Comparison of ENCODE assay signal across 27 cellular contexts in the genomic region with DNA sequence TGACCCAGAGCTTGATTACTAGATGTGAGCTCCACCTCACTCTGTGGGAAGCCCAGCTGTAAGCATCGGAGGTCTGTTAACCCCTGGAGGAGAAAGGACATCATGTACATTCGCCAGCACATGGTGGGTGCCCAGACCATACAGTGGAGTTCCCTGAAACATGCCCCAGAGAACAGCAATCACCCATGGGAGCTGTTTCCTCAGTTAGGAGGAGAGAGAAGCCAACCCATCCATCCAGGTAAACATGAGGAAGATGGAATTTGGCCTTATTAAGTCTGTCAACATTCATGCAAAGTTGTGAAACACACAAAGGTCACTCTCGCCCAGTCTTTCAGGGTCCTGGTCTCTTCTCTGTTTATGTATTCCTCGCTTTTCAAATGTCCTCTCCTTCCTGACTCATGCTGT.
"Had no signal": no experiment of that assay in that cellular context is flagged by ENCODE, and none has a peak within 500 bp of the region (broad histone marks: within the 10 kb centered on the region; RNA-seq: fewer than 3 reads in every experiment).

No MANE protein-coding gene starts in this region.

- H3K4me3 Mint-ChIP-seq: activated CD4-positive, alpha-beta memory T cell treated with anti-CD3 and anti-CD28 coated beads, Interleukin-2, amount 10 ng/mL, durations not matched to agents 7 days and 5 days; activated CD4-positive, alpha-beta T cell treated with anti-CD3 and anti-CD28 coated beads for 36 hours; activated naive CD4-positive, alpha-beta T cell treated with anti-CD3 and anti-CD28 coated beads for 36 hours; activated naive CD8-positive, alpha-beta T cell; activated T-helper 17 cell treated with anti-CD3 and anti-CD28 coated beads, Interleukin-2, amount 50 U/mL, for 72 hours; brain; central memory CD8-positive, alpha-beta T cell; T-cell had no signal

- H3K27ac Mint-ChIP-seq: activated CD4-positive, alpha-beta memory T cell treated with anti-CD3 and anti-CD28 coated beads, Interleukin-2, amount 10 ng/mL, durations not matched to agents 7 days and 5 days; activated CD4-positive, alpha-beta T cell treated with anti-CD3 and anti-CD28 coated beads for 36 hours; activated naive CD4-positive, alpha-beta T cell treated with anti-CD3 and anti-CD28 coated beads for 36 hours; activated naive CD8-positive, alpha-beta T cell; activated T-helper 17 cell treated with anti-CD3 and anti-CD28 coated beads, Interleukin-2, amount 50 U/mL, for 72 hours; T-cell had no signal

- H3K27ac ChIP-seq: SK-N-MC had no signal

- ATAC-seq: activated CD4-positive, alpha-beta T cell treated with anti-CD3 and anti-CD28 coated beads for 36 hours; activated T-helper 17 cell treated with anti-CD3 and anti-CD28 coated beads, Interleukin-2, amount 50 U/mL, for 72 hours; Panc1; T-cell had no signal

- H3K36me3 Mint-ChIP-seq: activated naive CD8-positive, alpha-beta T cell; brain; T-cell had no signal

- H3K4me3 ChIP-seq: SK-N-MC had no signal

- H3K9me3 Mint-ChIP-seq: activated CD4-positive, alpha-beta memory T cell treated with anti-CD3 and anti-CD28 coated beads, Interleukin-2, amount 10 ng/mL, durations not matched to agents 7 days and 5 days; activated naive CD4-positive, alpha-beta T cell treated with anti-CD3 and anti-CD28 coated beads for 36 hours; activated T-helper 17 cell treated with anti-CD3 and anti-CD28 coated beads, Interleukin-2, amount 50 U/mL, for 72 hours; central memory CD8-positive, alpha-beta T cell; T-cell had no signal

- FAIRE-seq: astrocyte, TTC549 had no signal

- DNase-seq: activated CD4-positive, alpha-beta memory T cell treated with anti-CD3 and anti-CD28 coated beads, Interleukin-2, amount 10 ng/mL, durations not matched to agents 7 days and 5 days; activated CD4-positive, alpha-beta T cell treated with anti-CD3 and anti-CD28 coated beads for 36 hours; activated CD4-positive, alpha-beta T cell treated with anti-CD3 and anti-CD28 coated beads, Interleukin-2, amount 50 U/mL, for 1 hour; activated gamma-delta T cell; activated naive CD4-positive, alpha-beta T cell treated with anti-CD3 and anti-CD28 coated beads for 36 hours; activated T-cell treated with anti-CD3 and anti-CD28 coated beads for 4 hours; activated T-cell treated with anti-CD3 and anti-CD28 coated beads, Interleukin-2, amount 50 U/mL, for 48 hours; NCI-H1417; NCI-H1930; NCI-H2171; NCI-H2227 treated with DMSO at 0.1 percent for 48 hours; NCI-H510A; NCI-H526 treated with DMSO at 0.1 percent for 48 hours; NCI-H82; OCI-M1; RPMI8226; T-cell; T-helper 2 cell; T1000 had no signal

- H3K27me3 Mint-ChIP-seq: activated CD4-positive, alpha-beta T cell treated with anti-CD3 and anti-CD28 coated beads for 36 hours; activated T-helper 17 cell treated with anti-CD3 and anti-CD28 coated beads, Interleukin-2, amount 50 U/mL, for 72 hours; central memory CD8-positive, alpha-beta T cell had no signal

- H3K4me1 Mint-ChIP-seq: activated CD4-positive, alpha-beta memory T cell treated with anti-CD3 and anti-CD28 coated beads, Interleukin-2, amount 10 ng/mL, durations not matched to agents 7 days and 5 days; activated CD4-positive, alpha-beta T cell treated with anti-CD3 and anti-CD28 coated beads for 36 hours; activated T-helper 17 cell treated with anti-CD3 and anti-CD28 coated beads, Interleukin-2, amount 50 U/mL, for 72 hours; central memory CD8-positive, alpha-beta T cell; T-cell had no signal
